Comparison of ENCODE assay signal across 23 cellular contexts in the genomic region with DNA sequence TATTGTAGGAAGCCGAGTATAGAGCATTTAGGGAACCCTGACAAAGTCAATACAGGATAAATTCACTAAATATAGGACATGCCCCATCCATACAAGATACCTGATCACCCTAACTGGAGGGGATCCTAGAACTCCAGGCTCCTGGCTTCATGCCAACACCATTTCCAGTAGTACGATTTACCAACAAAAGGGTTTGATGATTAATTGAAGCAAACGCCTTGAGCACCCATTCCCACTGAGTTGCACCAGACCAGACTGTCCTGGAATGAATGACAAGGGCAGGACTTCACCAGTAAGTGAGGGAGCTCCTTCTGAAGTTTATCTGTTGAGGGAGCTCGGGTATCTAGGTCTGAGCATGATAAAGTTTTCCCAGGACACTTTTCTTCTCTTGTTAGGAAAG.
"Had no signal": no experiment of that assay in that cellular context is flagged by ENCODE, and none has a peak within 500 bp of the region (broad histone marks: within the 10 kb centered on the region; RNA-seq: fewer than 3 reads in every experiment).

No MANE protein-coding gene starts in this region.

- H3K4me1 Mint-ChIP-seq: memory B cell; naive thymus-derived CD4-positive, alpha-beta T cell; stimulated activated naive B cell treated with anti-CD40 and anti-IgM and Interleukin-4, amounts not matched to agents 10 μg/mL and 1 μg/mL and 100 μg/mL, for 72 hours had no signal

- H3K4me1 ChIP-seq: left ventricle myocardium inferior, right atrium auricular region, stomach, testis, thyroid gland, transverse colon, upper lobe of left lung, vagina had no signal

- H3K27ac Mint-ChIP-seq: memory B cell; naive thymus-derived CD4-positive, alpha-beta T cell; natural killer cell treated with Interleukin-12 subunit alpha and Interleukin-12 subunit beta and Interleukin-15 and Interleukin-18, amount 100 ng/mL, for 72 hours; progenitor cell of endocrine pancreas; stimulated activated naive B cell treated with anti-CD40 and anti-IgM and Interleukin-4, amounts not matched to agents 10 μg/mL and 1 μg/mL and 100 μg/mL, for 72 hours had no signal

- H3K27ac ChIP-seq: left ventricle myocardium inferior, ovary, right atrium auricular region, skin epidermis, stomach, testis, thyroid gland, transverse colon, upper lobe of left lung, vagina had no signal

- H3K27me3 ChIP-seq: ovary, right atrium auricular region, testis, thyroid gland, upper lobe of left lung, vagina had no signal

- H3K36me3 Mint-ChIP-seq: memory B cell; natural killer cell treated with Interleukin-12 subunit alpha and Interleukin-12 subunit beta and Interleukin-15 and Interleukin-18, amount 100 ng/mL, for 72 hours; stimulated activated naive B cell treated with anti-CD40 and anti-IgM and Interleukin-4, amounts not matched to agents 10 μg/mL and 1 μg/mL and 100 μg/mL, for 72 hours had no signal

- DNase-seq: left ventricle myocardium inferior; midbrain; mucosa of descending colon; naive thymus-derived CD4-positive, alpha-beta T cell; ovary; stimulated activated CD4-positive, alpha-beta T cell treated with anti-CD3 and anti-CD28 coated beads, Interleukin-12 subunit alpha, Interleukin-12 subunit beta, amount 100 ng/mL, for 4 hours; stimulated activated CD4-positive, alpha-beta T cell treated with anti-CD3 and anti-CD28 coated beads, Interleukin-15, amount 100 ng/mL, for 24 hours; stimulated activated CD4-positive, alpha-beta T cell treated with anti-CD3 and anti-CD28 coated beads, Interleukin-2, amount 100 ng/mL, for 24 hours; stimulated activated CD4-positive, alpha-beta T cell treated with anti-CD3 and anti-CD28 coated beads, Interleukin-4, amount 100 ng/mL, for 1 hour; stimulated activated naive B cell treated with anti-CD40 and anti-IgM and Interleukin-4, amounts not matched to agents 10 μg/mL and 1 μg/mL and 100 μg/mL, for 72 hours; stimulated activated naive CD8-positive, alpha-beta T cell treated with anti-CD3 and anti-CD28 coated beads, Interleukin-15, Interleukin-2, amounts not matched to agents 100 U/mL and 50 U/mL, for 24 hours; stomach; testis; thyroid gland; transverse colon; upper lobe of left lung had no signal

- H3K9me3 ChIP-seq: left ventricle myocardium inferior, mucosa of descending colon, ovary, right atrium auricular region, testis, thyroid gland, transverse colon, upper lobe of left lung, vagina had no signal

- H3K36me3 ChIP-seq: left ventricle myocardium inferior, ovary, right atrium auricular region, stomach, thyroid gland, transverse colon, upper lobe of left lung, vagina had no signal

- H3K4me3 Mint-ChIP-seq: memory B cell; naive thymus-derived CD4-positive, alpha-beta T cell; natural killer cell treated with Interleukin-12 subunit alpha and Interleukin-12 subunit beta and Interleukin-15 and Interleukin-18, amount 100 ng/mL, for 72 hours; stimulated activated naive B cell treated with anti-CD40 and anti-IgM and Interleukin-4, amounts not matched to agents 10 μg/mL and 1 μg/mL and 100 μg/mL, for 72 hours had no signal

- H3K9me3 Mint-ChIP-seq: natural killer cell treated with Interleukin-12 subunit alpha and Interleukin-12 subunit beta and Interleukin-15 and Interleukin-18, amount 100 ng/mL, for 72 hours had no signal

- ATAC-seq: mucosa of descending colon; naive thymus-derived CD4-positive, alpha-beta T cell; natural killer cell treated with Interleukin-12 subunit alpha and Interleukin-12 subunit beta and Interleukin-15 and Interleukin-18, amount 100 ng/mL, for 72 hours; sciatic nerve; stimulated activated naive B cell treated with anti-CD40 and anti-IgM and Interleukin-4, amounts not matched to agents 10 μg/mL and 1 μg/mL and 100 μg/mL, for 72 hours; stimulated activated naive CD8-positive, alpha-beta T cell treated with anti-CD3 and anti-CD28 coated beads, Interleukin-15, Interleukin-2, amounts not matched to agents 100 U/mL and 50 U/mL, for 24 hours had no signal

- H3K4me3 ChIP-seq: left ventricle myocardium inferior, mucosa of descending colon, ovary, right atrium auricular region, skin epidermis, stomach, testis, thyroid gland, transverse colon, upper lobe of left lung, vagina had no signal
